ENCODE assay signal across 9 cellular contexts in genomic region chr1:203672354-203672753, GRCh38. TPM values are rescaled to one million over a fixed set of nuclear protein-coding genes. Genes with fewer than 3 reads are reported as not detected.
DNase-seq lines count a peak whose midpoint lies in the region; TF ChIP-seq lines count a peak whose summit lies in the region.
"Had no signal": no experiment of that assay in that cellular context is flagged by ENCODE, and none has a peak within 500 bp of the region (broad histone marks: within the 10 kb centered on the region; RNA-seq: fewer than 3 reads in every experiment).

No MANE protein-coding gene starts in this region.

- peak overlapping the region; percentile 47 for H4K91ac ChIP-seq in mesenchymal stem cell (ENCODE audit: low read length)

- no peak overlapping the region for H2BK15ac ChIP-seq in mesenchymal stem cell (ENCODE audit: low read depth, poor library complexity, severe bottlenecking)

- no peaks in the 10 kb centered on the region for H3K27me3 Mint-ChIP-seq in activated CD4-positive, alpha-beta T cell treated with anti-CD3 and anti-CD28 coated beads, Interleukin-2, amount 10 ng/mL, durations not matched to agents 24 days and 14 days

- peak overlapping the region; percentile 71 to 76 for H3K4ac ChIP-seq in mesenchymal stem cell (ENCODE audit: low read depth in 1 of 2, low read length in 2 of 2)

- peaks cover 21% of the 10 kb centered on the region for H3K36me3 Mint-ChIP-seq in activated CD4-positive, alpha-beta T cell treated with anti-CD3 and anti-CD28 coated beads, Interleukin-2, amount 10 ng/mL, durations not matched to agents 24 days and 14 days (ENCODE audit: low read depth)

- no peak overlapping the region for H3K4me2 ChIP-seq in mesenchymal stem cell (ENCODE audit: low read length, poor library complexity, severe bottlenecking)

- H3K9me3 ChIP-seq in mesenchymal stem cell (ENCODE audit: control insufficient read depth, low read length) (no peaks in the 10 kb centered on the region), tibial artery (no peaks in the 10 kb centered on the region)

- no peak overlapping the region for H2BK5ac ChIP-seq in mesenchymal stem cell (ENCODE audit: low read depth, low read length, poor library complexity, severe bottlenecking)

- H3K4me3 Mint-ChIP-seq in activated CD4-positive, alpha-beta T cell treated with anti-CD3 and anti-CD28 coated beads, Interleukin-2, amount 10 ng/mL, durations not matched to agents 24 days and 14 days: no peak overlapping the region

- H2BK12ac ChIP-seq in mesenchymal stem cell (ENCODE audit: low read length in 2 of 2): peak overlapping the region; percentile 45 to 81

- CTCF ChIA-PET in GM10248 (lab: Yijun Ruan, JAX): interaction anchor here (1.7 to 2.7 kb wide), 3 partner anchors 10 to 31 kb away, joined by 6 to 7 read pairs (median 6); no protein-coding TSS in a partner anchor

- H3K4me1 Mint-ChIP-seq in activated CD4-positive, alpha-beta T cell treated with anti-CD3 and anti-CD28 coated beads, Interleukin-2, amount 10 ng/mL, durations not matched to agents 24 days and 14 days: peaks cover 65% of the 10 kb centered on the region

- peaks cover 3 to 17% of the 10 kb centered on the region in 2 experiments for H3K36me3 ChIP-seq in mesenchymal stem cell (ENCODE audit: control insufficient read depth in 1 of 2, insufficient read depth in 2 of 2, low read depth in 1 of 2, low read length in 2 of 2)
- H3K36me3 ChIP-seq in tibial artery: no peaks in the 10 kb centered on the region

- peak overlapping the region; percentile 12 for H2BK120ac ChIP-seq in mesenchymal stem cell (ENCODE audit: low read depth, low read length)

- H3K4me1 ChIP-seq in mesenchymal stem cell (ENCODE audit: control insufficient read depth, insufficient read depth, low read depth, low read length) (peaks cover 45% of the 10 kb centered on the region), tibial artery (peaks cover 0 to 96% (median 66%) of the 10 kb centered on the region in 4 donors)

- H3K4me3 ChIP-seq in mesenchymal stem cell (ENCODE audit: insufficient read depth in 1 of 2, low read depth in 1 of 2, low read length in 2 of 2) (no peak overlapping the region), tibial artery (peak overlapping the region in 1 of 2 donors; percentile 8)

- no peak for TF ChIP-seq CTCF in tibial artery (IDR thresholded peaks at IDR 0.05)
- no peak for TF ChIP-seq CTCF in GM10248 (IDR thresholded peaks at IDR 0.05; ENCODE audit: control extremely low read depth, extremely low read depth, low read depth, missing control alignments)

- H4K8ac ChIP-seq in mesenchymal stem cell (ENCODE audit: low read length): peak overlapping the region; percentile 35

- no peak overlapping the region for H3K14ac ChIP-seq in mesenchymal stem cell (ENCODE audit: low read length in 2 of 2)

- H3K18ac ChIP-seq in mesenchymal stem cell (ENCODE audit: low read depth in 1 of 2, low read length in 2 of 2): peak overlapping the region; percentile 12 to 67

- no peak for DNase-seq in activated CD4-positive, alpha-beta T cell treated with anti-CD3 and anti-CD28 coated beads, Interleukin-2, amount 10 ng/mL, durations not matched to agents 24 days and 14 days
- DNase-seq in activated CD4-positive, alpha-beta T cell treated with anti-CD3 and anti-CD28 coated beads, Interleukin-2, amount 50 U/mL, for 4 hours: no peak
- DNase-seq in mesenchymal stem cell: peak; percentile 96
- peak; percentile 64 to 82 for DNase-seq in tibial artery
- no peak for DNase-seq in central memory CD4-positive, alpha-beta T cell
- DNase-seq in GM10248 (ENCODE audit: extremely low spot score): no peak
- DNase-seq in UCSD-AML1 (lab: John Stamatoyannopoulos, UW; ENCODE audit: unreplicated experiment): no peak
- DNase-seq: NCI-H1048 had no signal

- peak overlapping the region; percentile 73 for H3K9ac ChIP-seq in mesenchymal stem cell (ENCODE audit: low read length)

- intact Hi-C loops in activated CD4-positive, alpha-beta T cell treated with anti-CD3 and anti-CD28 coated beads, Interleukin-2, amount 10 ng/mL, durations not matched to agents 24 days and 14 days (cut with micrococcal nuclease): loop anchor here (5.0 kb wide), 1 partner anchor 125 kb away; the partner anchor contains the start of genes ZBED6 and ZC3H11A
- intact Hi-C loops in tibial artery (cut with DNase I; ENCODE audit: low total_unique reads): no loop called here

- H3K9me3 Mint-ChIP-seq in activated CD4-positive, alpha-beta T cell treated with anti-CD3 and anti-CD28 coated beads, Interleukin-2, amount 10 ng/mL, durations not matched to agents 24 days and 14 days: no peaks in the 10 kb centered on the region

- peak overlapping the region; percentile 63 for H2AK5ac ChIP-seq in mesenchymal stem cell (ENCODE audit: low read length, severe bottlenecking)

- H3K79me1 ChIP-seq in mesenchymal stem cell (replicated peaks; ENCODE audit: low read length, poor library complexity, severe bottlenecking): peaks cover 38% of the 10 kb centered on the region

- no peaks in the 10 kb centered on the region for H3K27me3 ChIP-seq in mesenchymal stem cell (ENCODE audit: control insufficient read depth in 1 of 2, insufficient read depth in 1 of 2, low read length in 2 of 2)
- no peaks in the 10 kb centered on the region for H3K27me3 ChIP-seq in tibial artery

- H2AFZ ChIP-seq in mesenchymal stem cell (ENCODE audit: low read depth, low read length): no peak overlapping the region

- H3K27ac Mint-ChIP-seq in activated CD4-positive, alpha-beta T cell treated with anti-CD3 and anti-CD28 coated beads, Interleukin-2, amount 10 ng/mL, durations not matched to agents 24 days and 14 days: peak overlapping the region; percentile 74

- 3% methylated on average over 11 of the region's 11 CpGs for WGBS in mesenchymal stem cell

- H3K23ac ChIP-seq in mesenchymal stem cell (ENCODE audit: low read length in 2 of 2): no peak overlapping the region

- peak overlapping the region; percentile 93 for H3K27ac ChIP-seq in cingulate gyrus (ENCODE audit: low read depth, low read length)
- H3K27ac ChIP-seq in mesenchymal stem cell (ENCODE audit: low read length, poor library complexity, severe bottlenecking): peak overlapping the region; percentile 11
- peak overlapping the region; percentile 85 to 87 for H3K27ac ChIP-seq in tibial artery

- POLR2A ChIA-PET in GM10248 (lab: Yijun Ruan, JAX): no interaction called here

RNA-seq across cellular contexts. Expression of gene ATP2B4, which starts 45.7 kb away (rescaled TPM):
- total RNA-seq in activated CD4-positive, alpha-beta T cell treated with anti-CD3 and anti-CD28 coated beads, Interleukin-2, amount 10 ng/mL, durations not matched to agents 24 days and 14 days: 32.7 and 33.5 TPM in 2 replicates
- 58.0 TPM for polyA plus RNA-seq in mesenchymal stem cell (2013, experiment 1 of 2)
- 58.7 TPM for polyA plus RNA-seq in mesenchymal stem cell (2013, experiment 2 of 2)

Comparison
In these comparisons a context has a peak if more than half of its experiments do, and no peak if none do; other contexts are left out.
1. DNase-seq: peak in mesenchymal stem cell (single experiment) and tibial artery (2 of 2); none in activated CD4-positive, alpha-beta T cell treated with anti-CD3 and anti-CD28 coated beads, Interleukin-2, amount 10 ng/mL, durations not matched to agents 24 days and 14 days (single experiment), activated CD4-positive, alpha-beta T cell treated with anti-CD3 and anti-CD28 coated beads, Interleukin-2, amount 50 U/mL, for 4 hours (0 of 2), central memory CD4-positive, alpha-beta T cell (single experiment), GM10248 (single experiment) and UCSD-AML1 (single experiment).
2. H3K27ac ChIP-seq: peak in every context shown above with its lines; median percentile 93 in cingulate gyrus; 86 in tibial artery; 11 in mesenchymal stem cell.